Comparison of ENCODE assay signal across 19 cellular contexts in genomic region chr4:168885416-168885815, GRCh38.
"Had no signal": no experiment of that assay in that cellular context is flagged by ENCODE, and none has a peak within 500 bp of the region (broad histone marks: within the 10 kb centered on the region; RNA-seq: fewer than 3 reads in every experiment).

No MANE protein-coding gene starts in this region.

- DNase-seq: activated CD4-positive, alpha-beta memory T cell treated with anti-CD3 and anti-CD28 coated beads, Interleukin-2, amount 10 ng/mL, durations not matched to agents 7 days and 5 days; activated CD4-positive, alpha-beta T cell treated with anti-CD3 and anti-CD28 coated beads for 48 hours; activated CD4-positive, CD25-positive, alpha-beta regulatory T cell; activated CD8-positive, alpha-beta memory T cell treated with anti-CD3 and anti-CD28 coated beads, Interleukin-2, amount 10 ng/mL, durations not matched to agents 7 days and 5 days; amniotic stem cell; caudate nucleus; immature natural killer cell; left cardiac atrium; lower lobe of right lung; nephron progenitor cell; nucleus accumbens; SK-N-SH; stimulated activated CD4-positive, alpha-beta T cell treated with anti-CD3 and anti-CD28 coated beads, Interleukin-15, amount 100 ng/mL, for 24 hours; stimulated activated CD4-positive, alpha-beta T cell treated with anti-CD3 and anti-CD28 coated beads, Interleukin-2, amount 100 ng/mL, for 48 hours; stimulated activated naive CD8-positive, alpha-beta T cell treated with anti-CD3 and anti-CD28 coated beads, Interleukin-15, amount 100 ng/mL, for 72 hours; trophoblast cell had no signal

- H3K9me3 ChIP-seq: lower lobe of right lung, SK-N-SH, suprapubic skin had no signal

- ATAC-seq: activated CD8-positive, alpha-beta memory T cell treated with anti-CD3 and anti-CD28 coated beads, Interleukin-2, amount 10 ng/mL, durations not matched to agents 7 days and 5 days; left cardiac atrium; stimulated activated naive CD8-positive, alpha-beta T cell treated with anti-CD3 and anti-CD28 coated beads, Interleukin-15, amount 100 ng/mL, for 72 hours had no signal

- H3K4me3 ChIP-seq: coronary artery, lower lobe of right lung, skin epidermis, suprapubic skin had no signal

- H3K27me3 ChIP-seq: suprapubic skin had no signal

- H3K27ac ChIP-seq: lower lobe of right lung, suprapubic skin had no signal
